Comparison of ENCODE assay signal across 13 cellular contexts in the genomic region with DNA sequence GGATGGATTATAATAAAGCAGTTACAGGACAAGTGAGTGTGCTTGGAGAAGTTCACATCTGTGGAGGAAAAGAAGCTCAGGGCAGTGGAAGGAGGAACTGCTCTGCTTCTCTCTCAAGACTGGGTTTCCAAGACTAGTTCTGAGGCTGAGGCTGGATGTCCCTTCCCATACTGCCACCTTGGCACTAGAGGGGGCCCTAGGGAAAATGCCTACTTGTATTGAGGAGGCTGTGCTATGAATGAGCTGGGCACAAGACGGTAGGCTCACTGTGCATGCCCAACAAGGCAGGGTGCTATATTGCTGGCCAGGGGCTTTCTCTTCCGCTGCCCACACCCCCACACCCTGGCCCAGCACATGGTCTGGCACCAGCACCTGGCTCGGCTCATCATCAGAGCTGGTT.
A peak's percentile ranks its signal among the peaks of the same experiment; 100 is the strongest.
DNase-seq lines count a peak whose midpoint lies in the region; ATAC-seq, FAIRE-seq and TF ChIP-seq lines count a peak whose summit lies in the region.
"Had no signal": no experiment of that assay in that cellular context is flagged by ENCODE, and none has a peak within 500 bp of the region (broad histone marks: within the 10 kb centered on the region; RNA-seq: fewer than 3 reads in every experiment).

No MANE protein-coding gene starts in this region.

- no peak overlapping the region for H3K18ac ChIP-seq in H1 (ENCODE audit: extremely low read depth, low read length)

- no peak overlapping the region for H3K9ac ChIP-seq in H1 (replicated peaks in 1 of 4; ENCODE audit: extremely low read depth in 1 of 4, low read depth in 3 of 4, low read length in 3 of 4)

- H3K4me1 ChIP-seq in H1 (replicated peaks in 1 of 4; ENCODE audit: control insufficient read depth in 3 of 4, insufficient read depth in 4 of 4, low read length in 3 of 4) (no peaks in the 10 kb centered on the region), small intestine (ENCODE audit: control insufficient read depth in 2 of 2, insufficient read depth in 1 of 2, low read depth in 1 of 2, low read length in 1 of 2) (no peaks in the 10 kb centered on the region)
- H3K4me1 ChIP-seq: BE2C, prostate gland had no signal

- no peak overlapping the region for H4K5ac ChIP-seq in H1 (ENCODE audit: insufficient read length, low read depth, low read length)

- peak; percentile 45 to 61 (median 46); a peak in 3 of 4 replicates for TF ChIP-seq CTCF in H1 (IDR thresholded peaks at IDR 0.05; ENCODE audit: control extremely low read depth in 1 of 3, insufficient read depth in 1 of 3, low read depth in 1 of 3, low read length in 3 of 3)

- no peak overlapping the region for H2AK5ac ChIP-seq in H1 (ENCODE audit: low read depth, low read length)

- WGBS in H1 (ENCODE audit: extremely low coverage in 1 of 2, insufficient coverage in 1 of 2, insufficient read length in 1 of 2, insufficient replicate concordance in 2 of 2, low coverage in 1 of 2, low lambda C conversion rate in 2 of 2, missing lambda C conversion rate in 1 of 2), 2 experiments: 91% methylated on average over 3 of the region's 3 CpGs; no CpG with 5 or more reads in 1 of the 2 experiments
- WGBS in small intestine, 3 donors: 72 to 79% (median 79%) methylated on average over 3 of the region's 3 CpGs

- no peak overlapping the region for H2AFZ ChIP-seq in H1 (ENCODE audit: low read length)

- no peak overlapping the region for H3K4me2 ChIP-seq in H1 (ENCODE audit: insufficient read depth in 1 of 2, low read depth in 2 of 2, low read length in 2 of 2)

- H3K27me3 ChIP-seq in H1 (replicated peaks in 1 of 4; ENCODE audit: control insufficient read depth in 3 of 4, extremely low read depth in 1 of 4, insufficient read depth in 3 of 4, low read length in 3 of 4): no peaks in the 10 kb centered on the region
- no peaks in the 10 kb centered on the region for H3K27me3 ChIP-seq in small intestine (ENCODE audit: control insufficient read depth in 2 of 2, insufficient read depth in 2 of 2, low read length in 2 of 2)
- H3K27me3 ChIP-seq: BE2C had no signal

- ATAC-seq in HG02884 (IDR thresholded peaks at IDR 0.05; ENCODE audit: unreplicated experiment) (no peak), HG03442 (IDR thresholded peaks at IDR 0.05; ENCODE audit: unreplicated experiment) (no peak), GM21619 (IDR thresholded peaks at IDR 0.05; ENCODE audit: unreplicated experiment) (no peak)
- ATAC-seq: K562 had no signal

- FAIRE-seq in H1 (lab: Jason Lieb, UNC) (no peak), small intestine (lab: Jason Lieb, UNC) (no peak)
- FAIRE-seq: K562 had no signal

- no peak overlapping the region for H4K91ac ChIP-seq in H1 (replicated peaks; ENCODE audit: insufficient read length, low read length)

- no peak overlapping the region for H3K4ac ChIP-seq in H1 (replicated peaks; ENCODE audit: insufficient read length, low read depth, low read length)

- H3K14ac ChIP-seq in H1 (ENCODE audit: insufficient read length): no peak overlapping the region

- no peaks in the 10 kb centered on the region for H4K20me1 ChIP-seq in H1 (replicated peaks in 1 of 2; ENCODE audit: control insufficient read depth in 1 of 2, insufficient read depth in 2 of 2, low read length in 2 of 2)

- no peak overlapping the region for H2BK12ac ChIP-seq in H1 (ENCODE audit: low read depth, low read length)

- H3K36me3 ChIP-seq in H1 (ENCODE audit: control insufficient read depth in 2 of 4, insufficient read depth in 4 of 4, low read length in 3 of 4) (no peaks in the 10 kb centered on the region), small intestine (ENCODE audit: control insufficient read depth in 2 of 2, insufficient read depth in 2 of 2, low read length in 2 of 2) (no peaks in the 10 kb centered on the region)
- H3K36me3 ChIP-seq: BE2C, prostate gland had no signal

- TF ChIP-seq RAD21 in H1 (IDR thresholded peaks at IDR 0.05 in 1 of 2, conservative IDR thresholded peaks at IDR 0.05 in 1 of 2; ENCODE audit: low read depth in 2 of 2, low read length in 2 of 2): peak; percentile 50 to 67

- no peak overlapping the region for H2BK15ac ChIP-seq in H1 (ENCODE audit: low read length)

- H3K56ac ChIP-seq in H1 (replicated peaks; ENCODE audit: insufficient read length, low read depth, low read length): no peak overlapping the region

- no peaks in the 10 kb centered on the region for H3K79me1 ChIP-seq in H1 (ENCODE audit: low read depth, low read length)

- TF ChIP-seq EP300 in H1 (IDR thresholded peaks at IDR 0.05; ENCODE audit: borderline replicate concordance in 1 of 2, low read depth in 2 of 2, low read length in 2 of 2): no peak

- no peak overlapping the region for H4K8ac ChIP-seq in H1 (ENCODE audit: extremely low read depth, insufficient read depth, low read length)

- no peak for TF ChIP-seq POLR2A in H1 (IDR thresholded peaks at IDR 0.05; ENCODE audit: control extremely low read depth in 1 of 2, low read depth in 2 of 2, low read length in 2 of 2)

- no peak overlapping the region for H2BK20ac ChIP-seq in H1 (ENCODE audit: low read length)

- no peak overlapping the region for H2BK5ac ChIP-seq in H1 (ENCODE audit: low read depth, low read length)

- no peak overlapping the region for H3K23ac ChIP-seq in H1 (ENCODE audit: insufficient read length)

- peak; percentile 14 for DNase-seq in SKM-1 treated with dmso at 0.1 percent for 144 hours (lab: John Stamatoyannopoulos, UW; ENCODE audit: unreplicated experiment)
- DNase-seq in SKM-1 (lab: John Stamatoyannopoulos, UW; ENCODE audit: unreplicated experiment): no peak
- peak; percentile 62 for DNase-seq in MV-4-11 (lab: John Stamatoyannopoulos, UW)
- DNase-seq in H1 (ENCODE audit: low read depth in 1 of 2, low spot score in 2 of 2): no peak
- peak; percentile 40 for DNase-seq in small intestine
- DNase-seq: activated T-cell treated with anti-CD3 and anti-CD28 coated beads, Interleukin-2, amount 50 U/mL, for 24 hours; BE2C; T1000 had no signal

- POLR2A ChIA-PET in H1 (lab: Charles Lee; ENCODE audit: partially characterized antibody): interaction anchor here (1.2 kb wide), 1 partner anchor 9 kb away, joined by 4 read pairs; no protein-coding TSS in a partner anchor

- H2BK120ac ChIP-seq in H1 (replicated peaks; ENCODE audit: low read depth, low read length): no peak overlapping the region

- CTCF ChIA-PET in H1 (lab: Charles Lee; ENCODE audit: partially characterized antibody): interaction anchor here (0.6 to 5.2 kb wide), 24 partner anchors 8 to 371 kb away, joined by 3 to 32 read pairs (median 4); no protein-coding TSS in a partner anchor

- no peaks in the 10 kb centered on the region for H3K79me2 ChIP-seq in H1 (ENCODE audit: control insufficient read depth in 1 of 2, insufficient read depth in 2 of 2, low read length in 2 of 2)

- H3K23me2 ChIP-seq in H1 (ENCODE audit: low read depth, low read length): peaks cover 4% of the 10 kb centered on the region; the same call in 1 of the 2 replicates

- H3K9me3 ChIP-seq in H1 (ENCODE audit: insufficient read depth in 2 of 2, low read depth in 1 of 2, low read length in 1 of 2): no peaks in the 10 kb centered on the region
- H3K9me3 ChIP-seq in small intestine (ENCODE audit: control insufficient read depth, low read depth): no peaks in the 10 kb centered on the region
- H3K9me3 ChIP-seq: BE2C, prostate gland had no signal

- H3K4me3 ChIP-seq in H1 (ENCODE audit: extremely low read depth in 1 of 4, insufficient read depth in 2 of 4, low read depth in 3 of 4, low read length in 4 of 4) (no peak overlapping the region), small intestine (ENCODE audit: low read depth in 1 of 2, low read length in 2 of 2) (no peak overlapping the region)
- H3K4me3 ChIP-seq: K562, prostate gland had no signal

- H3K27ac ChIP-seq in H1 (ENCODE audit: low read depth, low read length) (no peak overlapping the region), small intestine (ENCODE audit: low read depth in 1 of 2, low read length in 1 of 2) (peak overlapping the region in 1 of 2 donors; percentile 21)
- H3K27ac ChIP-seq: prostate gland had no signal

TF ChIP-seq in H1, 55 proteins besides CTCF, POLR2A, EP300 and RAD21:
- TF ChIP-seq, protein P1, sequence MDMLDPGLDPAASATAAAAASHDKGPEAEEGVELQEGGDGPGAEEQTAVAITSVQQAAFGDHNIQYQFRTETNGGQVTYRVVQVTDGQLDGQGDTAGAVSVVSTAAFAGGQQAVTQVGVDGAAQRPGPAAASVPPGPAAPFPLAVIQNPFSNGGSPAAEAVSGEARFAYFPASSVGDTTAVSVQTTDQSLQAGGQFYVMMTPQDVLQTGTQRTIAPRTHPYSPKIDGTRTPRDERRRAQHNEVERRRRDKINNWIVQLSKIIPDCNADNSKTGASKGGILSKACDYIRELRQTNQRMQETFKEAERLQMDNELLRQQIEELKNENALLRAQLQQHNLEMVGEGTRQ (IDR thresholded peaks at IDR 0.05; ENCODE audit: low read length): no peak
- no peak for TF ChIP-seq EGR1 (IDR thresholded peaks at IDR 0.05; ENCODE audit: borderline replicate concordance, low read depth, low read length)

Comparison
In these comparisons a context has a peak if more than half of its experiments do, and no peak if none do; other contexts are left out.
1. DNase-seq: peak in SKM-1 treated with dmso at 0.1 percent for 144 hours (single experiment), MV-4-11 (single experiment) and small intestine (single experiment); none in SKM-1 (single experiment) and H1 (0 of 2).